In genomic region chr20:63895886-63896135, GRCh38 we compare ENCODE assay signal across 2 cellular contexts.
A peak's percentile ranks its signal among the peaks of the same experiment; 100 is the strongest.
TF ChIP-seq lines count a peak whose summit lies in the region.

No MANE protein-coding gene starts in this region.

TF ChIP-seq in HCT116, 20 proteins besides CTCF, POLR2A, EP300 and RAD21:
- no peak for TF ChIP-seq REST (IDR thresholded peaks at IDR 0.05; ENCODE audit: low read depth)
- TF ChIP-seq SP1 (IDR thresholded peaks at IDR 0.05; ENCODE audit: low read depth): no peak
- TF ChIP-seq EGR1 (IDR thresholded peaks at IDR 0.05; ENCODE audit: low read depth): no peak
- no peak for TF ChIP-seq MAX (IDR thresholded peaks at IDR 0.05)
- no peak for TF ChIP-seq YY1 (IDR thresholded peaks at IDR 0.05; ENCODE audit: extremely low read depth, insufficient replicate concordance, low read depth, low read length)
- no peak for TF ChIP-seq CBX3 (IDR thresholded peaks at IDR 0.05; ENCODE audit: low read depth)
- no peak for TF ChIP-seq FOSL1 (IDR thresholded peaks at IDR 0.05; ENCODE audit: low read depth)
- TF ChIP-seq ZNF274 (IDR thresholded peaks at IDR 0.05; ENCODE audit: low read depth, low read length): no peak
TF ChIP-seq in HCT116: peak in this region for 0.

TF ChIP-seq in HepG2, 621 proteins besides CTCF, POLR2A, EP300 and RAD21:
- TF ChIP-seq ZSCAN25 (CRISPR knock-in tag; IDR thresholded peaks at IDR 0.05) (no peak), TBP (CRISPR knock-in tag; IDR thresholded peaks at IDR 0.05) (0 out of 2 replicates have a peak, but pooled peaks have one; percentile 6), KLF9 (CRISPR knock-in tag; IDR thresholded peaks at IDR 0.05; ENCODE audit: low read depth) (0 out of 2 replicates have a peak, but pooled peaks have one; percentile 16), XBP1 (CRISPR knock-in tag; IDR thresholded peaks at IDR 0.05) (0 out of 2 replicates have a peak, but pooled peaks have one; percentile 9), ERF (CRISPR knock-in tag; IDR thresholded peaks at IDR 0.05) (no peak), ISX (CRISPR knock-in tag; conservative IDR thresholded peaks at IDR 0.05) (no peak), ZNF3 (CRISPR knock-in tag; IDR thresholded peaks at IDR 0.05) (0 out of 2 replicates have a peak, but pooled peaks have one; percentile 8)
